ENCODE assay signal across 19 cellular contexts in the genomic region with DNA sequence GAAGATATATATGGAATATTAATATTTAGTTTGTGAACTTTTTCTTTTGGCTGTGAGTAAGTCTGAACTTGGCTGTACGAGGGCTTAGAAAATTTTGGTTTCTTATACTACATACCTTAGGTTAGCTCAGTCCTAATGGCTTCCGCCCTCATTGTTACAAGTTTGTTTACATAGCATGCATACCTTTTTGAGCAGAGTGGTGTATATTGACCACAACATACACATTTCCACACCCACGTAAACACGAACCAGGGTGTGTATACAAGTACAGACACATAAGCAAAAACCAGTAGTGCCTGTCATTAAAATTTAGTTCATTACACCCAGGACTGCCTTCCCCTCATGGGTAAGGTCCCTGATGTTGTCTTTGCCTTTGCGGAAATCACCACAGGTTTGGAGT.
DNase-seq lines count a peak whose midpoint lies in the region; ATAC-seq and TF ChIP-seq lines count a peak whose summit lies in the region.
"Had no signal": no experiment of that assay in that cellular context is flagged by ENCODE, and none has a peak within 500 bp of the region (broad histone marks: within the 10 kb centered on the region; RNA-seq: fewer than 3 reads in every experiment).

No MANE protein-coding gene starts in this region.

- H3K27ac ChIP-seq in RWPE1 (no peak overlapping the region), caudate nucleus (ENCODE audit: low read depth, low read length) (peak overlapping the region; percentile 71), osteoblast (ENCODE audit: low read depth, low read length) (peak overlapping the region; percentile 87)
- H3K27ac ChIP-seq: 22Rv1, adrenal gland, testis had no signal

- no peaks in the 10 kb centered on the region for H4K20me1 ChIP-seq in osteoblast (ENCODE audit: insufficient read depth, low read length)

- POLR2A ChIA-PET in RWPE1 (lab: Yijun Ruan, JAX; ENCODE audit: low non-redundant PET): no interaction called here

- peaks cover 60% of the 10 kb centered on the region for H3K36me3 ChIP-seq in osteoblast (ENCODE audit: insufficient read depth, low read length)

- DNase-seq in NCI-H510A treated with DMSO at 0.1 percent for 48 hours (lab: John Stamatoyannopoulos, UW) (peak; percentile 5), NCI-H510A (lab: John Stamatoyannopoulos, UW) (no peak), RWPE1 (ENCODE audit: low spot score) (peak; percentile 78), caudate nucleus (lab: John Stamatoyannopoulos, UW) (no peak), osteoblast (ENCODE audit: insufficient read length, low spot score, missing footprints) (no peak), iPS-NIHi11 (ENCODE audit: low spot score) (no peak), cardiac septum (ENCODE audit: low spot score) (no peak)
- DNase-seq: activated effector memory CD4-positive, alpha-beta T cell treated with Interleukin-2 at 50 U/mL for 16 hours; adrenal gland; Calu3; endodermal cell; GF-D8; NCI-H1694; NCI-H226; testis had no signal

- peaks cover 52% of the 10 kb centered on the region for H3K4me1 ChIP-seq in osteoblast (ENCODE audit: insufficient read depth, low read length)
- H3K4me1 ChIP-seq: adrenal gland, testis had no signal

- H3K4me2 ChIP-seq in osteoblast (ENCODE audit: insufficient read depth, low read length): no peak overlapping the region

- intact Hi-C loops in cardiac septum (cut with DNase I): no loop called here

- CTCF ChIA-PET in RWPE1 (lab: Yijun Ruan, JAX): interaction anchor here (0.6 kb wide), 1 partner anchor 564 kb away, joined by 3 read pairs; no protein-coding TSS in a partner anchor

- no peak overlapping the region for H2AFZ ChIP-seq in osteoblast (ENCODE audit: low read length)

- no peaks in the 10 kb centered on the region for H3K9me3 ChIP-seq in osteoblast (ENCODE audit: low read depth, low read length)
- H3K9me3 ChIP-seq: adrenal gland, testis had no signal

- peaks cover 9% of the 10 kb centered on the region for H3K79me2 ChIP-seq in osteoblast (ENCODE audit: insufficient read depth, low read length)

- TF ChIP-seq CTCF in RWPE1 (conservative IDR thresholded peaks at IDR 0.05; ENCODE audit: low read depth) (no peak), osteoblast (IDR thresholded peaks at IDR 0.05; ENCODE audit: extremely low read depth, low read depth, low read length) (no peak)

- no peak for ATAC-seq in HG02938 (IDR thresholded peaks at IDR 0.05; ENCODE audit: unreplicated experiment)
- ATAC-seq: GM12878, Right ventricle myocardium inferior had no signal

- H3K27me3 ChIP-seq in osteoblast (ENCODE audit: insufficient read depth, low read length): no peaks in the 10 kb centered on the region
- H3K27me3 ChIP-seq: adrenal gland, testis had no signal

- H3K4me3 ChIP-seq in osteoblast (ENCODE audit: insufficient read depth, low read length): no peak overlapping the region
- H3K4me3 ChIP-seq: adrenal gland, GM12878, testis had no signal

Comparison
In these comparisons a context has a peak if more than half of its experiments do, and no peak if none do; other contexts are left out.
1. DNase-seq: peak in NCI-H510A treated with DMSO at 0.1 percent for 48 hours (single experiment) and RWPE1 (single experiment); none in NCI-H510A (single experiment), caudate nucleus (0 of 61), osteoblast (single experiment), iPS-NIHi11 (single experiment) and cardiac septum (single experiment).